10 cellular contexts compared by ENCODE assay signal in the genomic region with DNA sequence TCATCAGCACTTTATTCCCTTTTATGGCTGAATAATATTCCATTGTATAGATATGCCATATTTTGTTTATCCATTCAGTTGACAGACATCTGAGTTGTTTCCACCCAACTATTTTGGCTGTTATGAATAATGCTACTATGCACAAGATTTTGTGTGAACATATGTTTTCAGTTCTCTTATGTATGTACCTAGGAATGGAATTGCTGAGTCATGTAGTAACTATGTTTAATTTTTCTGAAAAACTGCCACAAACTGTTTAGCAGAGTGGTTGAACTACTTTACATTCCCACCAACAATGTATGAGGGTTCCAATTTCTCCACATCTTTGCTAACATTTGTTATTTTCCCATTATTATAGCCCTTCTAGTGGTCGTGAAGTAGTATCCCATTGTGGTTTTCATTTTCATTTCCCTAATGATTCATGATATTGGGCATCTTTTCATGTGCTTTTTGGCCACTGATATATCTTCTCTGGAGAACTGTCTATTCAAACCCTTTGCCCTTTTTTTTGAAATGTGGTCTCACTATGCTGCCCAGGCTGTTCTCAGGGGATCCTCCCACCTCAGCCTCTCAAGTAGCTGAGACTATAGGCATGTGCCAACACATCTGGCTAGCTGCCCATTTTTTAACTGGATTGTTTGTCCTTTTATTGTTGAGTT. TPM values are rescaled to one million over a fixed set of nuclear protein-coding genes. Genes with fewer than 3 reads are reported as not detected.
DNase-seq lines count a peak whose midpoint lies in the region; ATAC-seq lines count a peak whose summit lies in the region.
"Had no signal": no experiment of that assay in that cellular context is flagged by ENCODE, and none has a peak within 500 bp of the region (broad histone marks: within the 10 kb centered on the region; RNA-seq: fewer than 3 reads in every experiment).

No MANE protein-coding gene starts in this region.

- intact Hi-C loops in activated CD4-positive, alpha-beta T cell treated with anti-CD3 and anti-CD28 coated beads, Interleukin-2, amount 10 ng/mL, durations not matched to agents 24 days and 14 days (cut with micrococcal nuclease) = loop anchor here (1.0 to 2.0 kb wide), 3 partner anchors 14 to 63 kb away; no protein-coding TSS in a partner anchor
- intact Hi-C loops in activated CD4-positive, alpha-beta memory T cell treated with anti-CD3 and anti-CD28 coated beads for 36 hours (cut with micrococcal nuclease) = loop anchor here (1.0 to 2.0 kb wide), 5 partner anchors 7 to 62 kb away; no protein-coding TSS in a partner anchor

- peaks cover 9% of the 10 kb centered on the region for H3K36me3 Mint-ChIP-seq in activated CD4-positive, alpha-beta T cell treated with anti-CD3 and anti-CD28 coated beads, Interleukin-2, amount 10 ng/mL, durations not matched to agents 24 days and 14 days (ENCODE audit: low read depth)
- H3K36me3 Mint-ChIP-seq in activated CD4-positive, alpha-beta memory T cell treated with anti-CD3 and anti-CD28 coated beads for 36 hours = no peaks in the 10 kb centered on the region

- no peak overlapping the region for H3K4me3 ChIP-seq in skeletal muscle cell (ENCODE audit: low read depth, low read length)

- CTCF ChIA-PET in activated CD4-positive, alpha-beta memory T cell treated with anti-CD3 and anti-CD28 coated beads for 36 hours (lab: Charles Lee) = interaction anchor here (0.6 to 3.5 kb wide), 3 partner anchors 14 to 216 kb away, joined by 3 to 18 read pairs (median 6); no protein-coding TSS in a partner anchor

- no peak overlapping the region for H3K4me3 Mint-ChIP-seq in activated CD4-positive, alpha-beta T cell treated with anti-CD3 and anti-CD28 coated beads, Interleukin-2, amount 10 ng/mL, durations not matched to agents 24 days and 14 days
- H3K4me3 Mint-ChIP-seq in activated CD4-positive, alpha-beta memory T cell treated with anti-CD3 and anti-CD28 coated beads for 36 hours = peak overlapping the region; percentile 13

- peaks cover 3% of the 10 kb centered on the region for H3K9me3 Mint-ChIP-seq in activated CD4-positive, alpha-beta T cell treated with anti-CD3 and anti-CD28 coated beads, Interleukin-2, amount 10 ng/mL, durations not matched to agents 24 days and 14 days
- H3K9me3 Mint-ChIP-seq in activated CD4-positive, alpha-beta memory T cell treated with anti-CD3 and anti-CD28 coated beads for 36 hours = no peaks in the 10 kb centered on the region

- peaks cover 25% of the 10 kb centered on the region for H3K4me1 Mint-ChIP-seq in activated CD4-positive, alpha-beta T cell treated with anti-CD3 and anti-CD28 coated beads, Interleukin-2, amount 10 ng/mL, durations not matched to agents 24 days and 14 days
- peaks cover 45% of the 10 kb centered on the region for H3K4me1 Mint-ChIP-seq in activated CD4-positive, alpha-beta memory T cell treated with anti-CD3 and anti-CD28 coated beads for 36 hours (ENCODE audit: low read depth)

- H3K27ac Mint-ChIP-seq in activated CD4-positive, alpha-beta T cell treated with anti-CD3 and anti-CD28 coated beads, Interleukin-2, amount 10 ng/mL, durations not matched to agents 24 days and 14 days = peak overlapping the region; percentile 84
- H3K27ac Mint-ChIP-seq in activated CD4-positive, alpha-beta memory T cell treated with anti-CD3 and anti-CD28 coated beads for 36 hours = peak overlapping the region; percentile 83

- H3K27me3 Mint-ChIP-seq in activated CD4-positive, alpha-beta T cell treated with anti-CD3 and anti-CD28 coated beads, Interleukin-2, amount 10 ng/mL, durations not matched to agents 24 days and 14 days = no peaks in the 10 kb centered on the region
- H3K27me3 Mint-ChIP-seq in activated CD4-positive, alpha-beta memory T cell treated with anti-CD3 and anti-CD28 coated beads for 36 hours = no peaks in the 10 kb centered on the region

- ATAC-seq in HG03045 (IDR thresholded peaks at IDR 0.05; ENCODE audit: unreplicated experiment) = peak; percentile 76

- POLR2A ChIA-PET in activated CD4-positive, alpha-beta memory T cell treated with anti-CD3 and anti-CD28 coated beads for 36 hours (lab: Charles Lee) = no interaction called here

- DNase-seq in activated CD4-positive, alpha-beta T cell treated with anti-CD3 and anti-CD28 coated beads, Interleukin-2, amount 10 ng/mL, durations not matched to agents 24 days and 14 days = no peak
- no peak for DNase-seq in activated CD4-positive, alpha-beta T cell treated with anti-CD3 and anti-CD28 coated beads, Interleukin-2, amount 50 U/mL, for 4 hours
- DNase-seq in activated CD4-positive, alpha-beta memory T cell treated with anti-CD3 and anti-CD28 coated beads for 36 hours = peak; percentile 35
- peak; percentile 61 for DNase-seq in skeletal muscle cell (ENCODE audit: low read depth)
- DNase-seq in SHP77 (lab: John Stamatoyannopoulos, UW) = no peak
- DNase-seq in T1000 (lab: John Stamatoyannopoulos, UW) = no peak
- DNase-seq in ecto neural progenitor cell (ENCODE audit: low spot score) = no peak
- DNase-seq: DND-41; stimulated activated CD4-positive, alpha-beta T cell treated with anti-CD3 and anti-CD28 coated beads, Interleukin-12 subunit alpha, Interleukin-12 subunit beta, amount 100 ng/mL, for 4 hours had no signal

RNA-seq across cellular contexts. Expression of gene SMURF2, which starts 26.3 kb away (rescaled TPM):
- total RNA-seq in activated CD4-positive, alpha-beta T cell treated with anti-CD3 and anti-CD28 coated beads, Interleukin-2, amount 10 ng/mL, durations not matched to agents 24 days and 14 days = 10.3 and 11.3 TPM in 2 replicates
- 10 to 100 TPM; 11.5 to 12.1 TPM for total RNA-seq in activated CD4-positive, alpha-beta memory T cell treated with anti-CD3 and anti-CD28 coated beads for 36 hours

Comparison
In these comparisons a context has a peak if more than half of its experiments do, and no peak if none do; other contexts are left out.
1. DNase-seq: peak in activated CD4-positive, alpha-beta memory T cell treated with anti-CD3 and anti-CD28 coated beads for 36 hours (single experiment) and skeletal muscle cell (single experiment); none in activated CD4-positive, alpha-beta T cell treated with anti-CD3 and anti-CD28 coated beads, Interleukin-2, amount 10 ng/mL, durations not matched to agents 24 days and 14 days (single experiment), activated CD4-positive, alpha-beta T cell treated with anti-CD3 and anti-CD28 coated beads, Interleukin-2, amount 50 U/mL, for 4 hours (0 of 2), SHP77 (0 of 2), T1000 (single experiment) and ecto neural progenitor cell (single experiment).